Comparison of ENCODE assay signal across 17 cellular contexts in genomic region chr3:4580346-4581019, GRCh38.
DNase-seq lines count a peak whose midpoint lies in the region; ATAC-seq and TF ChIP-seq lines count a peak whose summit lies in the region.
"Had no signal": no experiment of that assay in that cellular context is flagged by ENCODE, and none has a peak within 500 bp of the region (broad histone marks: within the 10 kb centered on the region; RNA-seq: fewer than 3 reads in every experiment).

No MANE protein-coding gene starts in this region.

- no peak overlapping the region for H3K27ac ChIP-seq in CD8-positive, alpha-beta T cell (ENCODE audit: low read depth, low read length)
- peak overlapping the region in 11 of 12 donors; percentile 23 to 84 (median 77) for H3K27ac ChIP-seq in heart left ventricle
- no peak overlapping the region for H3K27ac ChIP-seq in esophagus squamous epithelium
- no peak overlapping the region for H3K27ac ChIP-seq in tibial nerve

- no peak overlapping the region for H3K4me3 Mint-ChIP-seq in CD8-positive, alpha-beta T cell
- H3K4me3 Mint-ChIP-seq in activated naive CD8-positive, alpha-beta T cell treated with anti-CD3 and anti-CD28 coated beads, Interleukin-2, amount 50 U/mL, for 24 hours = no peak overlapping the region
- no peak overlapping the region for H3K4me3 Mint-ChIP-seq in stimulated activated effector memory CD8-positive, alpha-beta T cell treated with anti-CD3 and anti-CD28 coated beads, Interleukin-12 subunit alpha, Interleukin-12 subunit beta, amount 100 ng/mL, for 72 hours

- H3K4me3 ChIP-seq in CD8-positive, alpha-beta T cell (ENCODE audit: low read depth, low read length) = no peak overlapping the region
- H3K4me3 ChIP-seq in heart left ventricle (no peak overlapping the region), esophagus squamous epithelium (no peak overlapping the region), tibial nerve (no peak overlapping the region)
- H3K4me3 ChIP-seq: mucosa of descending colon, spleen had no signal

- no peak for ATAC-seq in CD8-positive, alpha-beta T cell
- no peak for ATAC-seq in activated naive CD8-positive, alpha-beta T cell treated with anti-CD3 and anti-CD28 coated beads, Interleukin-2, amount 50 U/mL, for 24 hours
- peak; percentile 64 to 88 (median 76) for ATAC-seq in heart left ventricle
- ATAC-seq in omental fat pad (ENCODE audit: low FRiP score) = peak; percentile 56
- ATAC-seq in stimulated activated effector memory CD8-positive, alpha-beta T cell treated with anti-CD3 and anti-CD28 coated beads, Interleukin-12 subunit alpha, Interleukin-12 subunit beta, amount 100 ng/mL, for 72 hours = no peak

- CTCF ChIA-PET in CD8-positive, alpha-beta T cell (lab: Charles Lee) = no interaction called here

- no peak for TF ChIP-seq POLR2A in heart left ventricle (IDR thresholded peaks at IDR 0.05)
- TF ChIP-seq POLR2A in esophagus squamous epithelium (IDR thresholded peaks at IDR 0.05) = no peak
- TF ChIP-seq POLR2A in tibial nerve (IDR thresholded peaks at IDR 0.05) = no peak

- peak overlapping the region; percentile 14 for H3K27ac Mint-ChIP-seq in CD8-positive, alpha-beta T cell
- H3K27ac Mint-ChIP-seq in activated naive CD8-positive, alpha-beta T cell treated with anti-CD3 and anti-CD28 coated beads, Interleukin-2, amount 50 U/mL, for 24 hours = peak overlapping the region; percentile 4
- H3K27ac Mint-ChIP-seq in stimulated activated effector memory CD8-positive, alpha-beta T cell treated with anti-CD3 and anti-CD28 coated beads, Interleukin-12 subunit alpha, Interleukin-12 subunit beta, amount 100 ng/mL, for 72 hours = no peak overlapping the region
- H3K27ac Mint-ChIP-seq: activated T-helper 2 cell treated with anti-CD3 and anti-CD28 coated beads, Interferon-gamma antibody, Interleukin-2, Interleukin-4, amounts not matched to agents 10 μg/mL and 5 μg/mL and 100 μg/mL, durations not matched to agents 14 hours and 24 hours and 36 hours had no signal

- no peaks in the 10 kb centered on the region for H3K27me3 Mint-ChIP-seq in CD8-positive, alpha-beta T cell (ENCODE audit: low read depth)
- H3K27me3 Mint-ChIP-seq in activated naive CD8-positive, alpha-beta T cell treated with anti-CD3 and anti-CD28 coated beads, Interleukin-2, amount 50 U/mL, for 24 hours = no peaks in the 10 kb centered on the region

- H3K9me3 Mint-ChIP-seq in CD8-positive, alpha-beta T cell = no peaks in the 10 kb centered on the region
- no peaks in the 10 kb centered on the region for H3K9me3 Mint-ChIP-seq in activated naive CD8-positive, alpha-beta T cell treated with anti-CD3 and anti-CD28 coated beads, Interleukin-2, amount 50 U/mL, for 24 hours
- H3K9me3 Mint-ChIP-seq in stimulated activated effector memory CD8-positive, alpha-beta T cell treated with anti-CD3 and anti-CD28 coated beads, Interleukin-12 subunit alpha, Interleukin-12 subunit beta, amount 100 ng/mL, for 72 hours = no peaks in the 10 kb centered on the region
- H3K9me3 Mint-ChIP-seq: activated T-helper 2 cell treated with anti-CD3 and anti-CD28 coated beads, Interferon-gamma antibody, Interleukin-2, Interleukin-4, amounts not matched to agents 10 μg/mL and 5 μg/mL and 100 μg/mL, durations not matched to agents 14 hours and 24 hours and 36 hours had no signal

- no peak for TF ChIP-seq EP300 in tibial nerve (IDR thresholded peaks at IDR 0.05)

- POLR2A ChIA-PET in CD8-positive, alpha-beta T cell (lab: Charles Lee) = interaction anchor here (0.7 kb wide), 1 partner anchor 9 kb away, joined by 5 read pairs; no protein-coding TSS in a partner anchor

- H3K27me3 ChIP-seq in CD8-positive, alpha-beta T cell (ENCODE audit: insufficient read depth, low read length) = no peaks in the 10 kb centered on the region
- H3K27me3 ChIP-seq in heart left ventricle (no peaks in the 10 kb centered on the region), esophagus squamous epithelium (no peaks in the 10 kb centered on the region), tibial nerve (no peaks in the 10 kb centered on the region)
- H3K27me3 ChIP-seq: spleen had no signal

- peaks cover 6% of the 10 kb centered on the region for H3K4me1 ChIP-seq in CD8-positive, alpha-beta T cell (ENCODE audit: insufficient read depth, low read length)
- H3K4me1 ChIP-seq in heart left ventricle (peaks cover 0 to 53% (median 42%) of the 10 kb centered on the region in 12 donors), esophagus squamous epithelium (peaks cover 4 to 49% (median 26%) of the 10 kb centered on the region in 3 donors), tibial nerve (peaks cover 0 to 41% (median 8%) of the 10 kb centered on the region in 4 donors)

- DNase-seq in CD8-positive, alpha-beta T cell = no peak
- no peak for DNase-seq in activated naive CD8-positive, alpha-beta T cell treated with anti-CD3 and anti-CD28 coated beads, Interleukin-2, amount 50 U/mL, for 24 hours
- DNase-seq in heart left ventricle (peak in 4 of 5 donors; percentile 12 to 52 (median 37)), omental fat pad (ENCODE audit: low spot score) (no peak), esophagus squamous epithelium (lab: John Stamatoyannopoulos, UW) (no peak), NCI-H69 (lab: John Stamatoyannopoulos, UW) (no peak), tibial nerve (ENCODE audit: low spot score in 2 of 2) (no peak)
- DNase-seq in stimulated activated effector memory CD8-positive, alpha-beta T cell treated with anti-CD3 and anti-CD28 coated beads, Interleukin-12 subunit alpha, Interleukin-12 subunit beta, amount 100 ng/mL, for 72 hours (ENCODE audit: low spot score in 2 of 2) = no peak
- DNase-seq: dermis blood vessel endothelial cell; Kasumi-1; mucosa of descending colon; NCI-H146; NCI-H345; spleen; stimulated activated naive CD4-positive, alpha-beta T cell; T-helper 2 cell had no signal

- no peaks in the 10 kb centered on the region for H3K36me3 ChIP-seq in CD8-positive, alpha-beta T cell (ENCODE audit: insufficient read depth, low read length)
- no peaks in the 10 kb centered on the region for H3K36me3 ChIP-seq in heart left ventricle
- H3K36me3 ChIP-seq in esophagus squamous epithelium = no peaks in the 10 kb centered on the region
- no peaks in the 10 kb centered on the region for H3K36me3 ChIP-seq in tibial nerve
- H3K36me3 ChIP-seq: spleen had no signal

- intact Hi-C loops in CD8-positive, alpha-beta T cell (cut with DNase I, micrococcal nuclease) = loop anchor here (5.0 kb wide), 2 partner anchors 88 to 228 kb away; partner anchors contain the start of gene ITPR1 (in 1 of the 2)
- intact Hi-C loops in heart left ventricle (cut with DNase I) (loop anchor here in 8 of 10 donors (5.0 to 10.0 kb wide), 7 partner anchors 46 to 228 kb away; partner anchors contain the start of gene ITPR1 (in 7 of the 8)), esophagus squamous epithelium (cut with DNase I) (no loop called here)

- 55 to 68% (median 62%) methylated on average over 11 of the region's 11 CpGs for WGBS in heart left ventricle, 4 donors
- WGBS in esophagus squamous epithelium, 2 donors = 80 to 86% methylated on average over 6 to 9 of the region's 11 CpGs
- 78 to 89% methylated on average over 11 of the region's 11 CpGs for whole genome bisulfite sequencing in tibial nerve, 2 donors

- peaks cover 45% of the 10 kb centered on the region for H3K4me1 Mint-ChIP-seq in CD8-positive, alpha-beta T cell (ENCODE audit: low read depth)
- H3K4me1 Mint-ChIP-seq in activated naive CD8-positive, alpha-beta T cell treated with anti-CD3 and anti-CD28 coated beads, Interleukin-2, amount 50 U/mL, for 24 hours = peaks cover 44% of the 10 kb centered on the region
- H3K4me1 Mint-ChIP-seq in stimulated activated effector memory CD8-positive, alpha-beta T cell treated with anti-CD3 and anti-CD28 coated beads, Interleukin-12 subunit alpha, Interleukin-12 subunit beta, amount 100 ng/mL, for 72 hours = peaks cover 44% of the 10 kb centered on the region

- no peaks in the 10 kb centered on the region for H3K36me3 Mint-ChIP-seq in CD8-positive, alpha-beta T cell
- H3K36me3 Mint-ChIP-seq in activated naive CD8-positive, alpha-beta T cell treated with anti-CD3 and anti-CD28 coated beads, Interleukin-2, amount 50 U/mL, for 24 hours (ENCODE audit: low read depth) = no peaks in the 10 kb centered on the region
- no peaks in the 10 kb centered on the region for H3K36me3 Mint-ChIP-seq in stimulated activated effector memory CD8-positive, alpha-beta T cell treated with anti-CD3 and anti-CD28 coated beads, Interleukin-12 subunit alpha, Interleukin-12 subunit beta, amount 100 ng/mL, for 72 hours

- no peaks in the 10 kb centered on the region for H3K9me3 ChIP-seq in CD8-positive, alpha-beta T cell (ENCODE audit: low read length)
- no peaks in the 10 kb centered on the region for H3K9me3 ChIP-seq in heart left ventricle
- no peaks in the 10 kb centered on the region for H3K9me3 ChIP-seq in esophagus squamous epithelium
- H3K9me3 ChIP-seq in tibial nerve = no peaks in the 10 kb centered on the region
- H3K9me3 ChIP-seq: mucosa of descending colon, spleen had no signal

- no peak for TF ChIP-seq CTCF in CD8-positive, alpha-beta T cell (IDR thresholded peaks at IDR 0.05)
- no peak for TF ChIP-seq CTCF in heart left ventricle (IDR thresholded peaks at IDR 0.05)
- TF ChIP-seq CTCF in omental fat pad (IDR thresholded peaks at IDR 0.05) = no peak
- no peak for TF ChIP-seq CTCF in esophagus squamous epithelium (IDR thresholded peaks at IDR 0.05)
- no peak for TF ChIP-seq CTCF in tibial nerve (IDR thresholded peaks at IDR 0.05)

Comparison
In these comparisons a context has a peak if more than half of its experiments do, and no peak if none do; other contexts are left out.
1. ATAC-seq: peak in heart left ventricle (4 of 4) and omental fat pad (single experiment); none in CD8-positive, alpha-beta T cell (single experiment), activated naive CD8-positive, alpha-beta T cell treated with anti-CD3 and anti-CD28 coated beads, Interleukin-2, amount 50 U/mL, for 24 hours (single experiment) and stimulated activated effector memory CD8-positive, alpha-beta T cell treated with anti-CD3 and anti-CD28 coated beads, Interleukin-12 subunit alpha, Interleukin-12 subunit beta, amount 100 ng/mL, for 72 hours (single experiment).
2. DNase-seq: peak in heart left ventricle (4 of 5); none in CD8-positive, alpha-beta T cell (0 of 7), activated naive CD8-positive, alpha-beta T cell treated with anti-CD3 and anti-CD28 coated beads, Interleukin-2, amount 50 U/mL, for 24 hours (single experiment), omental fat pad (single experiment), stimulated activated effector memory CD8-positive, alpha-beta T cell treated with anti-CD3 and anti-CD28 coated beads, Interleukin-12 subunit alpha, Interleukin-12 subunit beta, amount 100 ng/mL, for 72 hours (0 of 2), esophagus squamous epithelium (single experiment), NCI-H69 (single experiment) and tibial nerve (0 of 2).
3. H3K27ac ChIP-seq: peak in heart left ventricle (11 of 12); none in CD8-positive, alpha-beta T cell (single experiment), esophagus squamous epithelium (0 of 4) and tibial nerve (0 of 4).